ENCODE assay signal across 8 cellular contexts in the genomic region with DNA sequence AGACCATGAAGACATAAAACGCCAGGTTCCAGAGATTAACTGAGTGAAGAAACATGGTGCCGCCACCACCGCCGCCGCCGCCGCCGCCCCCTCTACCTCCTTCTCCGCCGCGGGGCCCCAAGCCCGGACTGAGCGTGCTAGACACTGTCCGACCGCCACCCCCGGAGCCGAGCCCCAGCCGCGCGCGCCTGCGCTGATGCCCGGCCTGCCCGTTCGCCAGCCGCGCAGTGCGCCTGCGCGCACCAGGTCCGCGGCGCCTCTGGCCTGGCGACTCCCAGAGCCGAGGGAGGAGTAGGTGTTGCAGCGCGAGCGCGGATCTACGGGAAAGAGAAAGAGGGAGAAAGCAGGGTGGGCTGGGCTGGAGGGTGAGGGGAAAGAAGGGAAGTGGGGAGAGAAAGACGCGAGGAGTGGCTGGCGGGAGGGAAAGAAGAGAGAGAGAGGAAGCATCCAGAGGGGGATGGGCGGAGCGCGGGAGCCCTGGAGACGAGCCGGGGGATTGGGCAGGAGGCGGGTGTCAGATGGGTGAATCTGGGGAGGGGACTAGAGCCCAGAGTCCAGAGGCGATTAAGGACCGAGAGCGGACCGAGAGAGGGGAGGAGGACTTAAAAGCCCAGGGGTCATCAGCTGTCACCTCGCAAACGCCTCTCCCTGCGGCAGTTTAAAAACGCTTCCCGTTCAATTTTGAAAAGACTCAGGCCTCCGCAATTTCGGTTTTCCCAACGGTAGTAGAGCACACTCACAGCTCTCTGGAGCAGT. TPM values are rescaled to one million over a fixed set of nuclear protein-coding genes. Genes with fewer than 3 reads are reported as not detected.
DNase-seq lines count a peak whose midpoint lies in the region; ATAC-seq and TF ChIP-seq lines count a peak whose summit lies in the region.

A gene with protein sequence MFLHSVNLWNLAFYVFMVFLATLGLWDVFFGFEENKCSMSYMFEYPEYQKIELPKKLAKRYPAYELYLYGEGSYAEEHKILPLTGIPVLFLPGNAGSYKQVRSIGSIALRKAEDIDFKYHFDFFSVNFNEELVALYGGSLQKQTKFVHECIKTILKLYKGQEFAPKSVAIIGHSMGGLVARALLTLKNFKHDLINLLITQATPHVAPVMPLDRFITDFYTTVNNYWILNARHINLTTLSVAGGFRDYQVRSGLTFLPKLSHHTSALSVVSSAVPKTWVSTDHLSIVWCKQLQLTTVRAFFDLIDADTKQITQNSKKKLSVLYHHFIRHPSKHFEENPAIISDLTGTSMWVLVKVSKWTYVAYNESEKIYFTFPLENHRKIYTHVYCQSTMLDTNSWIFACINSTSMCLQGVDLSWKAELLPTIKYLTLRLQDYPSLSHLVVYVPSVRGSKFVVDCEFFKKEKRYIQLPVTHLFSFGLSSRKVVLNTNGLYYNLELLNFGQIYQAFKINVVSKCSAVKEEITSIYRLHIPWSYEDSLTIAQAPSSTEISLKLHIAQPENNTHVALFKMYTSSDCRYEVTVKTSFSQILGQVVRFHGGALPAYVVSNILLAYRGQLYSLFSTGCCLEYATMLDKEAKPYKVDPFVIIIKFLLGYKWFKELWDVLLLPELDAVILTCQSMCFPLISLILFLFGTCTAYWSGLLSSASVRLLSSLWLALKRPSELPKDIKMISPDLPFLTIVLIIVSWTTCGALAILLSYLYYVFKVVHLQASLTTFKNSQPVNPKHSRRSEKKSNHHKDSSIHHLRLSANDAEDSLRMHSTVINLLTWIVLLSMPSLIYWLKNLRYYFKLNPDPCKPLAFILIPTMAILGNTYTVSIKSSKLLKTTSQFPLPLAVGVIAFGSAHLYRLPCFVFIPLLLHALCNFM (minus strand): TSS at position 146 of the 756 bp plus-strand sequence. CDS start 91 bp downstream, at position 55.

- H3K4me1 Mint-ChIP-seq in activated naive CD8-positive, alpha-beta T cell treated with anti-CD3 and anti-CD28 coated beads for 36 hours, result peaks cover 26% of the 10 kb centered on the region

- no peaks in the 10 kb centered on the region for H3K27me3 Mint-ChIP-seq in activated naive CD8-positive, alpha-beta T cell treated with anti-CD3 and anti-CD28 coated beads for 36 hours

- peaks cover 11% of the 10 kb centered on the region for H3K36me3 Mint-ChIP-seq in activated naive CD8-positive, alpha-beta T cell treated with anti-CD3 and anti-CD28 coated beads for 36 hours

- no peak for TF ChIP-seq EP300 in ovary (IDR thresholded peaks at IDR 0.05)

- H3K27ac ChIP-seq in ovary (peak within 1 kb of the TSS; percentile 88 to 96), thyroid gland (peak within 1 kb of the TSS; percentile 66 to 89 (median 87))

- H3K4me1 ChIP-seq in ovary (ENCODE audit: insufficient read depth) (no peaks in the 10 kb centered on the region), thyroid gland (peaks cover 0 to 4% of the 10 kb centered on the region in 2 donors)

- DNase-seq in GM10266 (ENCODE audit: extremely low spot score) (peak; percentile 92), NCI-H1092 (lab: John Stamatoyannopoulos, UW) (peak; percentile 95), SKM-1 (lab: John Stamatoyannopoulos, UW; ENCODE audit: unreplicated experiment) (peak; percentile 73), Right ventricle myocardium inferior (ENCODE audit: missing footprints) (peak; percentile 94), ovary (peak; percentile 91 to 95 (median 92)), thyroid gland (peak; percentile 91)
- peak; percentile 96 for DNase-seq in activated naive CD8-positive, alpha-beta T cell treated with anti-CD3 and anti-CD28 coated beads for 36 hours

- no peak for TF ChIP-seq CTCF in GM10266 (IDR thresholded peaks at IDR 0.05; ENCODE audit: control insufficient read depth, insufficient read depth, low read depth, missing control alignments)
- TF ChIP-seq CTCF in ovary (IDR thresholded peaks at IDR 0.05), result peak in 1 of 3 donors; percentile 10
- TF ChIP-seq CTCF in thyroid gland (IDR thresholded peaks at IDR 0.05), result peak in 1 of 6 experiments; percentile 7

- no peaks in the 10 kb centered on the region for H3K9me3 Mint-ChIP-seq in activated naive CD8-positive, alpha-beta T cell treated with anti-CD3 and anti-CD28 coated beads for 36 hours

- H3K27ac Mint-ChIP-seq in activated naive CD8-positive, alpha-beta T cell treated with anti-CD3 and anti-CD28 coated beads for 36 hours, result peak within 1 kb of the TSS; percentile 99

- ATAC-seq in HG02610 (IDR thresholded peaks at IDR 0.05; ENCODE audit: unreplicated experiment) (peak; percentile 81), Right ventricle myocardium inferior (peak; percentile 99)

- TF ChIP-seq POLR2A in ovary (IDR thresholded peaks at IDR 0.05) (peak; percentile 67), thyroid gland (IDR thresholded peaks at IDR 0.05) (peak in 1 of 2 donors; percentile 87)

- no peaks in the 10 kb centered on the region for H3K9me3 ChIP-seq in ovary
- no peaks in the 10 kb centered on the region for H3K9me3 ChIP-seq in thyroid gland

- H3K4me3 Mint-ChIP-seq in activated naive CD8-positive, alpha-beta T cell treated with anti-CD3 and anti-CD28 coated beads for 36 hours, result peak within 1 kb of the TSS; percentile 99

- WGBS in ovary, 3 donors, result 0 to 1% (median 0%) methylated on average over 51 to 61 of the region's 61 CpGs
- 0 to 1% methylated on average over 58 to 61 of the region's 61 CpGs for WGBS in thyroid gland, 2 donors

- intact Hi-C loops in Right ventricle myocardium inferior (cut with DNase I), result no loop called here
- intact Hi-C loops in ovary (cut with DNase I), result no loop called here
- intact Hi-C loops in thyroid gland (cut with DNase I), result no loop called here

- H3K27me3 ChIP-seq in ovary (no peaks in the 10 kb centered on the region), thyroid gland (no peaks in the 10 kb centered on the region)

- H3K4me3 ChIP-seq in ovary, result peak within 1 kb of the TSS; percentile 81
- peak within 1 kb of the TSS; percentile 65 to 95 (median 68) for H3K4me3 ChIP-seq in thyroid gland (replicated peaks in 1 of 3)

- no peaks in the 10 kb centered on the region for H3K36me3 ChIP-seq in ovary
- H3K36me3 ChIP-seq in thyroid gland, result no peaks in the 10 kb centered on the region

RNA-seq across cellular contexts. Expression of the gene that starts here (rescaled TPM):
- 10 to 100 TPM; 17.8 to 19.2 TPM for total RNA-seq in activated naive CD8-positive, alpha-beta T cell treated with anti-CD3 and anti-CD28 coated beads for 36 hours
- total RNA-seq in Right ventricle myocardium inferior (5.2 TPM), ovary (10 to 100 TPM; 11.8 to 39.1 (median 20.6) TPM), thyroid gland (10 to 100 TPM in 2 of 4 donors, 1 to 10 TPM in 2; 6.9 to 26.0 (median 14.0) TPM)
- 1 to 10 TPM; 3.2 to 5.6 TPM for polyA plus RNA-seq in ovary

Comparison
In these comparisons a context has a peak if more than half of its experiments do, and no peak if none do; other contexts are left out.
1. Peak in every context shown above with its lines: DNase-seq, ATAC-seq, H3K4me3 ChIP-seq and H3K27ac ChIP-seq.